In the genomic region with DNA sequence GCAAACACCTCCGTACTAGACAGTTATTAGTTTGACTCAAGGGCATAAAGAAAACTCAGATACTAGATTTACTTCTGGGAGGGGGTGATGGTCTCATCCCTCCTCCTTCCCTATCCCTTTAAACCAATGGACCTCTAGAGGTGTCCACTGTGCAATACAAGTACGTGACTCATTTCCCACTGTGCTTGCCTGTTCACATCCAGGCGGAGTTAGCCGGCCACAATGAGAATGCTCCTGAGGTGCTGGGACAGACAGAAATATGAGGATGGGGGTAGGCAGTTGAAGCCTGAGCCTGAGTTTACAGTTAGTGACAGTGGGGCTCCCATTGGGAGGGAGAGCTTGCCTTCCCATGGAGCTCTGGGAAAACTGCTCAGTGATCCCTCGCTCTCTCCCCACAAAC, we compare ENCODE assay signal across 1 cellular context.
A peak's percentile ranks its signal among the peaks of the same experiment; 100 is the strongest.
TF ChIP-seq lines count a peak whose summit lies in the region.

No MANE protein-coding gene starts in this region.

TF ChIP-seq in K562, 482 proteins besides CTCF, POLR2A, EP300 and RAD21:
- peak; percentile 64 for TF ChIP-seq FOSL1 (tag; conservative IDR thresholded peaks at IDR 0.05)
- peak; percentile 41; the same call in 1 of the 2 replicates for TF ChIP-seq JUND (IDR thresholded peaks at IDR 0.05; ENCODE audit: borderline replicate concordance, low read depth, low read length)
- no peak; the same call in 2 of the 3 replicates for TF ChIP-seq JUND (tag; IDR thresholded peaks at IDR 0.05; ENCODE audit: borderline replicate concordance, low read depth, low read length)
- TF ChIP-seq, protein P1, sequence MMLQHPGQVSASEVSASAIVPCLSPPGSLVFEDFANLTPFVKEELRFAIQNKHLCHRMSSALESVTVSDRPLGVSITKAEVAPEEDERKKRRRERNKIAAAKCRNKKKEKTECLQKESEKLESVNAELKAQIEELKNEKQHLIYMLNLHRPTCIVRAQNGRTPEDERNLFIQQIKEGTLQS (IDR thresholded peaks at IDR 0.05): peak; percentile 33
- TF ChIP-seq, protein P1 (CRISPR knock-in tag; conservative IDR thresholded peaks at IDR 0.05): no peak
- TF ChIP-seq ZZZ3 (IDR thresholded peaks at IDR 0.05): no peak
- TF ChIP-seq, protein P2, sequence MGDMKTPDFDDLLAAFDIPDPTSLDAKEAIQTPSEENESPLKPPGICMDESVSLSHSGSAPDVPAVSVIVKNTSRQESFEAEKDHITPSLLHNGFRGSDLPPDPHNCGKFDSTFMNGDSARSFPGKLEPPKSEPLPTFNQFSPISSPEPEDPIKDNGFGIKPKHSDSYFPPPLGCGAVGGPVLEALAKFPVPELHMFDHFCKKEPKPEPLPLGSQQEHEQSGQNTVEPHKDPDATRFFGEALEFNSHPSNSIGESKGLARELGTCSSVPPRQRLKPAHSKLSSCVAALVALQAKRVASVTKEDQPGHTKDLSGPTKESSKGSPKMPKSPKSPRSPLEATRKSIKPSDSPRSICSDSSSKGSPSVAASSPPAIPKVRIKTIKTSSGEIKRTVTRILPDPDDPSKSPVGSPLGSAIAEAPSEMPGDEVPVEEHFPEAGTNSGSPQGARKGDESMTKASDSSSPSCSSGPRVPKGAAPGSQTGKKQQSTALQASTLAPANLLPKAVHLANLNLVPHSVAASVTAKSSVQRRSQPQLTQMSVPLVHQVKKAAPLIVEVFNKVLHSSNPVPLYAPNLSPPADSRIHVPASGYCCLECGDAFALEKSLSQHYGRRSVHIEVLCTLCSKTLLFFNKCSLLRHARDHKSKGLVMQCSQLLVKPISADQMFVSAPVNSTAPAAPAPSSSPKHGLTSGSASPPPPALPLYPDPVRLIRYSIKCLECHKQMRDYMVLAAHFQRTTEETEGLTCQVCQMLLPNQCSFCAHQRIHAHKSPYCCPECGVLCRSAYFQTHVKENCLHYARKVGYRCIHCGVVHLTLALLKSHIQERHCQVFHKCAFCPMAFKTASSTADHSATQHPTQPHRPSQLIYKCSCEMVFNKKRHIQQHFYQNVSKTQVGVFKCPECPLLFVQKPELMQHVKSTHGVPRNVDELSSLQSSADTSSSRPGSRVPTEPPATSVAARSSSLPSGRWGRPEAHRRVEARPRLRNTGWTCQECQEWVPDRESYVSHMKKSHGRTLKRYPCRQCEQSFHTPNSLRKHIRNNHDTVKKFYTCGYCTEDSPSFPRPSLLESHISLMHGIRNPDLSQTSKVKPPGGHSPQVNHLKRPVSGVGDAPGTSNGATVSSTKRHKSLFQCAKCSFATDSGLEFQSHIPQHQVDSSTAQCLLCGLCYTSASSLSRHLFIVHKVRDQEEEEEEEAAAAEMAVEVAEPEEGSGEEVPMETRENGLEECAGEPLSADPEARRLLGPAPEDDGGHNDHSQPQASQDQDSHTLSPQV (IDR thresholded peaks at IDR 0.05): 0 out of 2 replicates have a peak, but pooled peaks have one; percentile 19
